In the genomic region with DNA sequence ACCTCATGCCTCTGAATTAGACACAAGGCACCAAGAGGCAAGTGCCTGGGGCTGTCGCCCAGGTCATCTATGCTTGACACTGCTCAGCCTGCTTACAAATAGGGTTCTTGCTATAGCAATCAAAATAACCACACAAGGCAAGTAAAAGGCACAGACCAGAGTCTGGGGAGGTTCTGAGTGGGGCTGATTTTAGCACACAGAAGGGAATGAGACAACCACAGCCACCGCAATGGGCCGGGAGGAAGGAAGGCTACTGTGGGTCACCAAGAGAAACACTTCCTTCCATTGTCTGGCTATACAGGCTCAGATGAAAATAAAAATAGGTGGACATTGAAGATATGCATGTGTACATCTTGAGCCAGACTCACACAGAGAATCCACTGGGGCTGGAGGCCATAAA, we compare ENCODE assay signal across 16 cellular contexts.
DNase-seq lines count a peak whose midpoint lies in the region; ATAC-seq and TF ChIP-seq lines count a peak whose summit lies in the region.
"Had no signal": no experiment of that assay in that cellular context is flagged by ENCODE, and none has a peak within 500 bp of the region (broad histone marks: within the 10 kb centered on the region; RNA-seq: fewer than 3 reads in every experiment).

No MANE protein-coding gene starts in this region.

- H2AFZ ChIP-seq in MM.1S (ENCODE audit: low read length): no peak overlapping the region

- no peak for TF ChIP-seq CTCF in MM.1S (IDR thresholded peaks at IDR 0.05; ENCODE audit: low read length)

- no peaks in the 10 kb centered on the region for H3K79me2 ChIP-seq in MM.1S (ENCODE audit: low read length)

- peak; percentile 89 for DNase-seq in MV-4-11 (lab: John Stamatoyannopoulos, UW)
- DNase-seq in dermis blood vessel endothelial cell: peak; percentile 76
- DNase-seq in lung microvascular endothelial cell (ENCODE audit: low read depth in 2 of 2): peak; percentile 71 to 90
- no peak for DNase-seq in MM.1S
- no peak for DNase-seq in NAMALWA (ENCODE audit: low spot score)
- DNase-seq: activated CD4-positive, alpha-beta T cell treated with anti-CD3 and anti-CD28 coated beads, Interleukin-2, amount 50 U/mL, for 4 hours; activated gamma-delta T cell; CD4-positive, CD25-positive, alpha-beta regulatory T cell; NCI-H1417 treated with DMSO at 0.1 percent for 48 hours; NCI-H524; stimulated activated CD4-positive, alpha-beta T cell treated with anti-CD3 and anti-CD28 coated beads, Interleukin-2, amount 100 ng/mL, for 24 hours; stimulated activated CD8-positive, alpha-beta memory T cell treated with anti-CD3 and anti-CD28 coated beads, Interleukin-4, amount 100 ng/mL, for 48 hours; T1000; uterus had no signal

- no peaks in the 10 kb centered on the region for H3K4me1 ChIP-seq in MM.1S (ENCODE audit: low read length)
- H3K4me1 ChIP-seq: uterus had no signal

- no peaks in the 10 kb centered on the region for H4K20me1 ChIP-seq in MM.1S (ENCODE audit: insufficient read depth, low read length)

- no peaks in the 10 kb centered on the region for H3K9me2 ChIP-seq in MM.1S (replicated peaks; ENCODE audit: insufficient read depth, low read length)

- H3K9me3 ChIP-seq in MM.1S (replicated peaks; ENCODE audit: insufficient read depth, low read length): no peaks in the 10 kb centered on the region
- H3K9me3 ChIP-seq: uterus had no signal

- no peak for ATAC-seq in GM21381 (IDR thresholded peaks at IDR 0.05; ENCODE audit: unreplicated experiment)

- no peak overlapping the region for H3K4me3 ChIP-seq in MM.1S (ENCODE audit: low read length)
- H3K4me3 ChIP-seq: uterus had no signal

- H3K36me3 ChIP-seq in MM.1S (replicated peaks; ENCODE audit: insufficient read depth, low read length): no peaks in the 10 kb centered on the region
- H3K36me3 ChIP-seq: uterus had no signal

- H3K4me2 ChIP-seq in MM.1S (ENCODE audit: low read depth, low read length): no peak overlapping the region

- H3K27me3 ChIP-seq in MM.1S (replicated peaks; ENCODE audit: insufficient read depth, low read length): no peaks in the 10 kb centered on the region
- H3K27me3 ChIP-seq: uterus had no signal

- no peak overlapping the region for H3K9ac ChIP-seq in MM.1S (ENCODE audit: low read length)

- H3F3A ChIP-seq in MM.1S (ENCODE audit: insufficient read depth, low read length): no peaks in the 10 kb centered on the region

- H3K27ac ChIP-seq in temporal lobe (ENCODE audit: low read depth, low read length) (peak overlapping the region; percentile 78), MM.1S (ENCODE audit: low read length) (no peak overlapping the region)
- H3K27ac ChIP-seq: uterus had no signal

Comparison
In these comparisons a context has a peak if more than half of its experiments do, and no peak if none do; other contexts are left out.
1. DNase-seq: peak in MV-4-11 (single experiment), dermis blood vessel endothelial cell (single experiment) and lung microvascular endothelial cell (2 of 2); none in MM.1S (single experiment) and NAMALWA (single experiment).